In genomic region chr3:145219355-145220196, GRCh38 we compare ENCODE assay signal across 19 cellular contexts.
DNase-seq lines count a peak whose midpoint lies in the region; ATAC-seq and TF ChIP-seq lines count a peak whose summit lies in the region.
"Had no signal": no experiment of that assay in that cellular context is flagged by ENCODE, and none has a peak within 500 bp of the region (broad histone marks: within the 10 kb centered on the region; RNA-seq: fewer than 3 reads in every experiment).

No MANE protein-coding gene starts in this region.

- no peak overlapping the region for H3K4me3 Mint-ChIP-seq in Calu3 (ENCODE audit: low read depth, unreplicated experiment)
- no peak overlapping the region for H3K4me3 Mint-ChIP-seq in activated T-helper 2 cell treated with anti-CD3 and anti-CD28 coated beads, Interferon-gamma antibody, Interleukin-2, Interleukin-4, amounts not matched to agents 10 μg/mL and 5 μg/mL and 100 μg/mL, durations not matched to agents 14 hours and 24 hours and 36 hours (ENCODE audit: low read depth)
- H3K4me3 Mint-ChIP-seq: activated T-cell treated with anti-CD3 and anti-CD28 coated beads, Interleukin-2, amount 50 U/mL, for 24 hours; IgD-negative memory B cell; type B pancreatic cell had no signal

- no TSS peak for BruUV-seq in Calu3 (replicated peaks; lab: Mats Ljungman, UMichigan)

- TF ChIP-seq CTCF in Calu3 (IDR thresholded peaks at IDR 0.05; ENCODE audit: unreplicated experiment) = no peak

- CTCF ChIA-PET in Calu3 (lab: Charles Lee) = interaction anchor here (0.6 to 1.2 kb wide), 3 partner anchors 27 to 355 kb away, joined by 3 to 4 read pairs (median 3); no protein-coding TSS in a partner anchor

- ATAC-seq in GM18868 (IDR thresholded peaks at IDR 0.05; ENCODE audit: unreplicated experiment) = no peak
- ATAC-seq: pancreas had no signal

- no peaks in the 10 kb centered on the region for H3K4me1 Mint-ChIP-seq in Calu3 (ENCODE audit: low read depth, unreplicated experiment)
- H3K4me1 Mint-ChIP-seq in activated T-helper 2 cell treated with anti-CD3 and anti-CD28 coated beads, Interferon-gamma antibody, Interleukin-2, Interleukin-4, amounts not matched to agents 10 μg/mL and 5 μg/mL and 100 μg/mL, durations not matched to agents 14 hours and 24 hours and 36 hours (ENCODE audit: low read depth) = no peaks in the 10 kb centered on the region
- H3K4me1 Mint-ChIP-seq: IgD-negative memory B cell had no signal

- no peak for TF ChIP-seq RAD21 in Ishikawa (IDR thresholded peaks at IDR 0.05; ENCODE audit: low read depth)

- DNase-seq in Calu3 (peak; percentile 37), SK-N-DZ (ENCODE audit: low spot score) (peak; percentile 42), medulla oblongata (ENCODE audit: extremely low spot score) (peak; percentile 7), glomerular visceral epithelial cell (ENCODE audit: extremely low spot score) (no peak), cortex of kidney (lab: John Stamatoyannopoulos, UW) (no peak)
- DNase-seq in activated T-helper 2 cell treated with anti-CD3 and anti-CD28 coated beads, Interferon-gamma antibody, Interleukin-2, Interleukin-4, amounts not matched to agents 10 μg/mL and 5 μg/mL and 100 μg/mL, durations not matched to agents 14 hours and 24 hours and 36 hours (ENCODE audit: low spot score) = no peak
- DNase-seq: activated CD4-positive, alpha-beta T cell treated with anti-CD3 and anti-CD28 coated beads, Interleukin-2, amount 50 U/mL, for 4 hours; activated T-cell treated with anti-CD3 and anti-CD28 coated beads, Interleukin-2, amount 50 U/mL, for 24 hours; C1 segment of cervical spinal cord; effector CD4-positive, alpha-beta T cell; left ventricle myocardium inferior; NCI-H1092; pancreas; Peyer's patch; stimulated activated naive CD4-positive, alpha-beta T cell had no signal

- no peaks in the 10 kb centered on the region for H3K36me3 Mint-ChIP-seq in Calu3 (ENCODE audit: insufficient read depth, unreplicated experiment)
- no peaks in the 10 kb centered on the region for H3K36me3 Mint-ChIP-seq in activated T-helper 2 cell treated with anti-CD3 and anti-CD28 coated beads, Interferon-gamma antibody, Interleukin-2, Interleukin-4, amounts not matched to agents 10 μg/mL and 5 μg/mL and 100 μg/mL, durations not matched to agents 14 hours and 24 hours and 36 hours (ENCODE audit: low read depth)
- H3K36me3 Mint-ChIP-seq: IgD-negative memory B cell, type B pancreatic cell had no signal

- TF ChIP-seq EP300 in Ishikawa (IDR thresholded peaks at IDR 0.05; ENCODE audit: borderline replicate concordance) = no peak

- H3K27ac Mint-ChIP-seq in Calu3 (ENCODE audit: unreplicated experiment) = no peak overlapping the region
- H3K27ac Mint-ChIP-seq in activated T-helper 2 cell treated with anti-CD3 and anti-CD28 coated beads, Interferon-gamma antibody, Interleukin-2, Interleukin-4, amounts not matched to agents 10 μg/mL and 5 μg/mL and 100 μg/mL, durations not matched to agents 14 hours and 24 hours and 36 hours = no peak overlapping the region
- H3K27ac Mint-ChIP-seq: activated T-cell treated with anti-CD3 and anti-CD28 coated beads, Interleukin-2, amount 50 U/mL, for 24 hours; IgD-negative memory B cell; type B pancreatic cell had no signal

- no peaks in the 10 kb centered on the region for H3K27me3 Mint-ChIP-seq in Calu3 (ENCODE audit: unreplicated experiment)
- H3K27me3 Mint-ChIP-seq in activated T-helper 2 cell treated with anti-CD3 and anti-CD28 coated beads, Interferon-gamma antibody, Interleukin-2, Interleukin-4, amounts not matched to agents 10 μg/mL and 5 μg/mL and 100 μg/mL, durations not matched to agents 14 hours and 24 hours and 36 hours (ENCODE audit: low read depth) = no peaks in the 10 kb centered on the region
- H3K27me3 Mint-ChIP-seq: activated T-cell treated with anti-CD3 and anti-CD28 coated beads, Interleukin-2, amount 50 U/mL, for 24 hours; IgD-negative memory B cell; type B pancreatic cell had no signal

- intact Hi-C loops in Calu3 (cut with micrococcal nuclease; ENCODE audit: unreplicated experiment) = no loop called here
- intact Hi-C loops in activated T-helper 2 cell treated with anti-CD3 and anti-CD28 coated beads, Interferon-gamma antibody, Interleukin-2, Interleukin-4, amounts not matched to agents 10 μg/mL and 5 μg/mL and 100 μg/mL, durations not matched to agents 14 hours and 24 hours and 36 hours (cut with micrococcal nuclease) = no loop called here

- no peaks in the 10 kb centered on the region for H3K9me3 Mint-ChIP-seq in Calu3 (ENCODE audit: low read depth, unreplicated experiment)
- H3K9me3 Mint-ChIP-seq in activated T-helper 2 cell treated with anti-CD3 and anti-CD28 coated beads, Interferon-gamma antibody, Interleukin-2, Interleukin-4, amounts not matched to agents 10 μg/mL and 5 μg/mL and 100 μg/mL, durations not matched to agents 14 hours and 24 hours and 36 hours = peaks cover 10% of the 10 kb centered on the region
- H3K9me3 Mint-ChIP-seq: type B pancreatic cell had no signal

TF ChIP-seq in Ishikawa, 13 proteins besides CTCF, POLR2A, EP300 and RAD21:
- peak; percentile 31; the same call in 1 of the 2 replicates for TF ChIP-seq NFIC (IDR thresholded peaks at IDR 0.05)
- TF ChIP-seq TCF12 (IDR thresholded peaks at IDR 0.05; ENCODE audit: low read depth) = no peak
- no peak for TF ChIP-seq USF1 (IDR thresholded peaks at IDR 0.05)
- TF ChIP-seq CEBPB (IDR thresholded peaks at IDR 0.05) = no peak

Comparison
In these comparisons a context has a peak if more than half of its experiments do, and no peak if none do; other contexts are left out.
1. DNase-seq: peak in Calu3 (single experiment), SK-N-DZ (single experiment) and medulla oblongata (single experiment); none in activated T-helper 2 cell treated with anti-CD3 and anti-CD28 coated beads, Interferon-gamma antibody, Interleukin-2, Interleukin-4, amounts not matched to agents 10 μg/mL and 5 μg/mL and 100 μg/mL, durations not matched to agents 14 hours and 24 hours and 36 hours (single experiment), glomerular visceral epithelial cell (single experiment) and cortex of kidney (single experiment).